ENCODE assay signal across 13 cellular contexts in genomic region chr15:48440084-48440483, GRCh38.
DNase-seq lines count a peak whose midpoint lies in the region; ATAC-seq, FAIRE-seq and TF ChIP-seq lines count a peak whose summit lies in the region.
"Had no signal": no experiment of that assay in that cellular context is flagged by ENCODE, and none has a peak within 500 bp of the region (broad histone marks: within the 10 kb centered on the region; RNA-seq: fewer than 3 reads in every experiment).

No MANE protein-coding gene starts in this region.

- H3K79me2 ChIP-seq in astrocyte (ENCODE audit: insufficient read depth, low read length) = peaks cover 5% of the 10 kb centered on the region

- H3K27me3 Mint-ChIP-seq in astrocyte (ENCODE audit: low read depth, unreplicated experiment) = no peaks in the 10 kb centered on the region

- no peak for ATAC-seq in HG03520 (IDR thresholded peaks at IDR 0.05; ENCODE audit: unreplicated experiment)
- ATAC-seq: GM12878 had no signal

- H3K4me3 Mint-ChIP-seq in astrocyte (ENCODE audit: unreplicated experiment) = no peak overlapping the region

- H3K27ac ChIP-seq in astrocyte (ENCODE audit: low read depth, low read length) (no peak overlapping the region), colonic mucosa (no peak overlapping the region)
- H3K27ac ChIP-seq: KMS-11 had no signal

- H3K4me2 ChIP-seq in astrocyte (ENCODE audit: low read length) = no peak overlapping the region
- H3K4me2 ChIP-seq: KMS-11 had no signal

- H3K4me1 ChIP-seq in astrocyte (ENCODE audit: insufficient read depth, low read length) (peaks cover 16% of the 10 kb centered on the region), colonic mucosa (no peaks in the 10 kb centered on the region)

- H2AFZ ChIP-seq in astrocyte (ENCODE audit: low read depth, low read length) = no peak overlapping the region

- H3K9ac ChIP-seq in astrocyte (ENCODE audit: low read length) (peak overlapping the region; percentile 3), colonic mucosa (ENCODE audit: low read depth in 2 of 2, low read length in 2 of 2) (no peak overlapping the region)
- H3K9ac ChIP-seq: KMS-11 had no signal

- H3K9me3 ChIP-seq in astrocyte (ENCODE audit: insufficient read depth, low read depth, low read length) (no peaks in the 10 kb centered on the region), colonic mucosa (no peaks in the 10 kb centered on the region)
- H3K9me3 ChIP-seq: esophagus muscularis mucosa had no signal

- H3K36me3 Mint-ChIP-seq in astrocyte (ENCODE audit: low read depth, unreplicated experiment) = peaks cover 41% of the 10 kb centered on the region

- DNase-seq in ELF-1 (ENCODE audit: low read depth, low spot score) = peak; percentile 73
- peak; percentile 96 for DNase-seq in astrocyte (ENCODE audit: low read depth)
- peak; percentile 50 for DNase-seq in iPS DF 19.7 (ENCODE audit: low read depth, low spot score)
- DNase-seq in renal cortical epithelial cell (ENCODE audit: low read depth) = peak; percentile 85
- no peak for DNase-seq in NCI-H2081 treated with DMSO at 0.1 percent for 48 hours (lab: John Stamatoyannopoulos, UW)
- no peak for DNase-seq in midbrain (lab: John Stamatoyannopoulos, UW)
- no peak for DNase-seq in colonic mucosa
- DNase-seq: amygdala, NCI-H524 had no signal

- no peak for TF ChIP-seq CTCF in astrocyte (IDR thresholded peaks at IDR 0.05; ENCODE audit: insufficient read depth, low read depth, low read length)
- no peak for TF ChIP-seq CTCF in colonic mucosa (IDR thresholded peaks at IDR 0.05)

- H3K36me3 ChIP-seq in astrocyte (ENCODE audit: insufficient read depth, low read length) (peaks cover 93% of the 10 kb centered on the region), colonic mucosa (no peaks in the 10 kb centered on the region)

- H3K27me3 ChIP-seq in astrocyte (ENCODE audit: insufficient read depth, low read length) = no peaks in the 10 kb centered on the region
- H3K27me3 ChIP-seq in colonic mucosa = no peaks in the 10 kb centered on the region
- H3K27me3 ChIP-seq: esophagus muscularis mucosa had no signal

- no peak overlapping the region for H3K4me3 ChIP-seq in astrocyte (ENCODE audit: insufficient read depth, low read depth, low read length)
- H3K4me3 ChIP-seq in colonic mucosa = no peak overlapping the region
- H3K4me3 ChIP-seq: esophagus muscularis mucosa, GM12878 had no signal

- peak; percentile 49 for FAIRE-seq in astrocyte (lab: Jason Lieb, UNC)
- FAIRE-seq: GM12878 had no signal

- H3K4me1 Mint-ChIP-seq in astrocyte (ENCODE audit: low read depth, unreplicated experiment) = peaks cover 25% of the 10 kb centered on the region

- peaks cover 2% of the 10 kb centered on the region for H3K9me3 Mint-ChIP-seq in astrocyte (ENCODE audit: unreplicated experiment)

- intact Hi-C loops in colonic mucosa (cut with DNase I) = no loop called here

- peaks cover 6% of the 10 kb centered on the region for H4K20me1 ChIP-seq in astrocyte (ENCODE audit: insufficient read depth, low read length)

- H3K27ac Mint-ChIP-seq in astrocyte (ENCODE audit: unreplicated experiment) = peak overlapping the region; percentile 81

Comparison
In these comparisons a context has a peak if more than half of its experiments do, and no peak if none do; other contexts are left out.
1. DNase-seq: peak in ELF-1 (single experiment), astrocyte (single experiment), iPS DF 19.7 (single experiment) and renal cortical epithelial cell (single experiment); none in NCI-H2081 treated with DMSO at 0.1 percent for 48 hours (single experiment), midbrain (single experiment) and colonic mucosa (single experiment).